8 cellular contexts compared by ENCODE assay signal in genomic region chr18:9683418-9684396, GRCh38. TPM values are rescaled to one million over a fixed set of nuclear protein-coding genes. Genes with fewer than 3 reads are reported as not detected.
DNase-seq lines count a peak whose midpoint lies in the region; ATAC-seq and TF ChIP-seq lines count a peak whose summit lies in the region.

No MANE protein-coding gene starts in this region.

- intact Hi-C loops in IMR-90 (cut with micrococcal nuclease), result loop anchor here (1.0 to 10.0 kb wide), 5 partner anchors 71 to 841 kb away; partner anchors contain the start of gene NAPG
- intact Hi-C loops in transverse colon (cut with DNase I; ENCODE audit: low total_unique reads), result no loop called here

- H2BK15ac ChIP-seq in IMR-90 (ENCODE audit: low read depth, low read length), result peak overlapping the region; percentile 10; the same call in 1 of the 3 replicates

- 0 out of 2 replicates have a peak, but pooled peaks cover 4% of the 10 kb centered on the region for H3K9me1 ChIP-seq in IMR-90 (ENCODE audit: insufficient read depth, low read length)

- ATAC-seq in IMR-90 (ENCODE audit: low read depth) (peak; percentile 78), HG02678 (IDR thresholded peaks at IDR 0.05; ENCODE audit: unreplicated experiment) (no peak)

- POLR2A ChIA-PET in AG04450 (lab: Yijun Ruan, JAX), result interaction anchor here (0.7 kb wide), 1 partner anchor 26 kb away, joined by 3 read pairs; no protein-coding TSS in a partner anchor
- POLR2A ChIA-PET in IMR-90 (lab: Charles Lee; ENCODE audit: unreplicated experiment), result interaction anchor here (0.7 kb wide), 1 partner anchor 219 kb away, joined by 4 read pairs; no protein-coding TSS in a partner anchor

- H3K23ac ChIP-seq in IMR-90 (ENCODE audit: low read depth, low read length), result peak overlapping the region; percentile 17; the same call in 1 of the 2 replicates

- peak overlapping the region; percentile 32; the same call in 1 of the 2 replicates for H2BK120ac ChIP-seq in IMR-90 (ENCODE audit: low read depth, low read length)

- peak overlapping the region; percentile 1; the same call in 1 of the 2 replicates for H3K14ac ChIP-seq in IMR-90 (replicated peaks; ENCODE audit: low read depth, low read length)

- dilution Hi-C loops in IMR-90 (cut with HindIII; ENCODE audit: low sequenced_read_pairs, unreplicated experiment), result no loop called here

- peak; percentile 57 for TF ChIP-seq CTCF in AG04450 (IDR thresholded peaks at IDR 0.05; ENCODE audit: low read depth, low read length)
- peak; percentile 58 for TF ChIP-seq CTCF in IMR-90 (conservative IDR thresholded peaks at IDR 0.05; ENCODE audit: low read depth, low read length)
- TF ChIP-seq CTCF in hepatocyte (IDR thresholded peaks at IDR 0.05; ENCODE audit: poor library complexity), result peak; percentile 42
- TF ChIP-seq CTCF in transverse colon (IDR thresholded peaks at IDR 0.05), result peak in 2 of 5 experiments; percentile 30 to 34

- H3K9ac ChIP-seq in IMR-90 (ENCODE audit: low read depth, low read length) (no peak overlapping the region), adipocyte (ENCODE audit: low read length) (peak overlapping the region; percentile 84)

- no peaks in the 10 kb centered on the region for H3K36me3 ChIP-seq in IMR-90 (ENCODE audit: control insufficient read depth, insufficient read depth, low read length)
- H3K36me3 ChIP-seq in adipocyte (ENCODE audit: control insufficient read depth, insufficient read depth, low read length, severe bottlenecking), result no peaks in the 10 kb centered on the region
- no peaks in the 10 kb centered on the region for H3K36me3 ChIP-seq in hepatocyte (replicated peaks; ENCODE audit: insufficient read depth, low read depth)
- no peaks in the 10 kb centered on the region for H3K36me3 ChIP-seq in transverse colon

- 60% methylated on average over 3 of the region's 9 CpGs; no CpG with 5 or more reads in 1 of the 2 experiments for WGBS in IMR-90 (ENCODE audit: extremely low coverage in 2 of 2, insufficient read length in 1 of 2), 2 experiments
- 75% methylated on average over 9 of the region's 9 CpGs for WGBS in hepatocyte (ENCODE audit: low lambda C conversion rate, missing lambda C conversion rate)
- WGBS in transverse colon (ENCODE audit: low coverage in 1 of 2), 2 donors, result 42 to 66% methylated on average over 2 to 9 of the region's 9 CpGs

- H3K4me3 ChIP-seq in AG04450 (ENCODE audit: low read depth, low read length), result no peak overlapping the region
- H3K4me3 ChIP-seq in IMR-90 (ENCODE audit: insufficient read depth, low read depth, low read length), result no peak overlapping the region
- peak overlapping the region; percentile 70 for H3K4me3 ChIP-seq in adipocyte (ENCODE audit: low read length)
- H3K4me3 ChIP-seq in hepatocyte, result no peak overlapping the region
- H3K4me3 ChIP-seq in transverse colon, result no peak overlapping the region

- H3K4ac ChIP-seq in IMR-90 (ENCODE audit: low read depth, low read length), result peak overlapping the region; percentile 57; the same call in 1 of the 2 replicates

- peak overlapping the region; percentile 69 for H2AFZ ChIP-seq in IMR-90 (replicated peaks; ENCODE audit: low read length, poor library complexity)
- H2AFZ ChIP-seq in hepatocyte, result no peak overlapping the region

- H3K79me1 ChIP-seq in IMR-90 (ENCODE audit: low read depth in 1 of 2, low read length in 2 of 2), result peaks cover 0 to 5% of the 10 kb centered on the region in 2 experiments; a peak in 2 of 4 replicates

- no peak overlapping the region for H4K5ac ChIP-seq in IMR-90 (ENCODE audit: low read depth, low read length)

- no peak overlapping the region for H4K91ac ChIP-seq in IMR-90 (ENCODE audit: insufficient read depth, low read depth, low read length)

- no peak overlapping the region for H3K4me2 ChIP-seq in IMR-90 (ENCODE audit: low read depth, low read length)
- no peak overlapping the region for H3K4me2 ChIP-seq in hepatocyte

- H3K79me2 ChIP-seq in hepatocyte, result no peaks in the 10 kb centered on the region

- no peak overlapping the region for H3K56ac ChIP-seq in IMR-90 (ENCODE audit: extremely low read depth, insufficient read depth, low read length)

- BruUV-seq in IMR-90 (replicated peaks; lab: Mats Ljungman, UMichigan), result no TSS peak

- no peak overlapping the region for H2BK5ac ChIP-seq in IMR-90 (ENCODE audit: low read depth, low read length, poor library complexity, severe bottlenecking)

- TF ChIP-seq POLR2A in IMR-90 (IDR thresholded peaks at IDR 0.05; ENCODE audit: low read depth, low read length), result no peak
- TF ChIP-seq POLR2A in transverse colon (IDR thresholded peaks at IDR 0.05), result no peak

- H3K27me3 ChIP-seq in AG04450 (ENCODE audit: control insufficient read depth, insufficient read depth, low read length), result no peaks in the 10 kb centered on the region
- H3K27me3 ChIP-seq in IMR-90 (ENCODE audit: control insufficient read depth, insufficient read depth, low read length), result no peaks in the 10 kb centered on the region
- H3K27me3 ChIP-seq in adipocyte (replicated peaks; ENCODE audit: control insufficient read depth, insufficient read depth, low read length), result no peaks in the 10 kb centered on the region
- H3K27me3 ChIP-seq in hepatocyte, result no peaks in the 10 kb centered on the region
- H3K27me3 ChIP-seq in transverse colon, result no peaks in the 10 kb centered on the region

- peak overlapping the region; percentile 70 for H2AK9ac ChIP-seq in IMR-90 (replicated peaks; ENCODE audit: low read depth, low read length, poor library complexity)

- in situ Hi-C loops in IMR-90 (cut with MboI; ENCODE audit: low sequenced_read_pairs) (no loop called here), transverse colon (cut with MboI; ENCODE audit: low pct_ligation_motif_present in 1 of 4, low pct_unique_long_range_greater_than_20kb in 1 of 4, low sequenced_read_pairs in 3 of 4) (no loop called here)

- H3K4me1 ChIP-seq in IMR-90 (ENCODE audit: control insufficient read depth, insufficient read depth, low read length), result peaks cover 12% of the 10 kb centered on the region
- peaks cover 25% of the 10 kb centered on the region for H3K4me1 ChIP-seq in adipocyte (ENCODE audit: control insufficient read depth, insufficient read depth, low read length)
- no peaks in the 10 kb centered on the region for H3K4me1 ChIP-seq in hepatocyte (ENCODE audit: insufficient read depth)
- H3K4me1 ChIP-seq in transverse colon, result peaks cover 0 to 16% (median 2%) of the 10 kb centered on the region in 4 donors

- H2BK20ac ChIP-seq in IMR-90 (ENCODE audit: low read depth, low read length), result peak overlapping the region; percentile 2; the same call in 1 of the 2 replicates

- TF ChIP-seq EP300 in transverse colon (IDR thresholded peaks at IDR 0.05; ENCODE audit: low read depth), result no peak

- peak; percentile 75 for TF ChIP-seq RAD21 in IMR-90 (IDR thresholded peaks at IDR 0.05; ENCODE audit: low read length)

- H3K9me2 ChIP-seq in hepatocyte (replicated peaks; ENCODE audit: insufficient read depth), result no peaks in the 10 kb centered on the region

- H4K20me1 ChIP-seq in IMR-90 (ENCODE audit: insufficient read depth, low read length) (no peaks in the 10 kb centered on the region), hepatocyte (ENCODE audit: insufficient read depth, poor library complexity, severe bottlenecking) (no peaks in the 10 kb centered on the region)

- H3K18ac ChIP-seq in IMR-90 (ENCODE audit: low read depth, low read length), result no peak overlapping the region

- H3K9me3 ChIP-seq in AG04450 (ENCODE audit: control insufficient read depth, insufficient read depth, low read length) (peaks cover 2% of the 10 kb centered on the region; the same call in 1 of the 2 replicates), IMR-90 (ENCODE audit: control insufficient read depth, insufficient read depth, low read length) (no peaks in the 10 kb centered on the region), adipocyte (ENCODE audit: control insufficient read depth, low read length) (no peaks in the 10 kb centered on the region), hepatocyte (ENCODE audit: low read depth) (no peaks in the 10 kb centered on the region), transverse colon (no peaks in the 10 kb centered on the region)

- no peak for DNase-seq in AG04450 (ENCODE audit: low read depth, low spot score)
- DNase-seq in IMR-90, result peak; percentile 70
- peak; percentile 79 for DNase-seq in adipocyte (ENCODE audit: low read depth)
- DNase-seq in hepatocyte (ENCODE audit: low spot score), result no peak
- no peak for DNase-seq in transverse colon
- no peak for DNase-seq in NCI-H1105 (lab: John Stamatoyannopoulos, UW)
- no peak for DNase-seq in NCI-H1092 (lab: John Stamatoyannopoulos, UW)

- H2AK5ac ChIP-seq in IMR-90 (ENCODE audit: low read depth, low read length), result peak overlapping the region; percentile 44; the same call in 1 of the 2 replicates

- no peak overlapping the region for H3K27ac ChIP-seq in AG04450 (ENCODE audit: low read depth, low read length)
- no peak overlapping the region; the same call in 1 of the 2 replicates for H3K27ac ChIP-seq in IMR-90 (ENCODE audit: insufficient read depth, low read length)
- H3K27ac ChIP-seq in hepatocyte, result no peak overlapping the region
- peak overlapping the region; percentile 31 to 65 (median 58) for H3K27ac ChIP-seq in transverse colon

- H4K8ac ChIP-seq in IMR-90 (ENCODE audit: low read depth in 2 of 2, low read length in 2 of 2), result peak overlapping the region in 1 of 2 experiments; percentile 32; a peak in 1 of 4 replicates

- CTCF ChIA-PET in AG04450 (lab: Charles Lee), result interaction anchor here (0.6 to 2.2 kb wide), 7 partner anchors 10 to 274 kb away, joined by 3 to 17 read pairs (median 3); no protein-coding TSS in a partner anchor
- CTCF ChIA-PET in IMR-90 (lab: Yijun Ruan, JAX), result interaction anchor here (1.0 to 2.0 kb wide), 5 partner anchors 59 to 275 kb away, joined by 3 to 10 read pairs (median 3); no protein-coding TSS in a partner anchor

TF ChIP-seq in IMR-90, 13 proteins besides CTCF, POLR2A, EP300 and RAD21:
- TF ChIP-seq SMC3 (IDR thresholded peaks at IDR 0.05; ENCODE audit: low read depth, low read length) (peak; percentile 72), USF2 (IDR thresholded peaks at IDR 0.05; ENCODE audit: low read depth, low read length) (peak; percentile 43; the same call in 1 of the 2 replicates), RCOR1 (IDR thresholded peaks at IDR 0.05; ENCODE audit: insufficient replicate concordance, low read length) (no peak)

RNA-seq across cellular contexts. Expression of gene RAB31, which starts 24.4 kb away (rescaled TPM):
- polyA plus RNA-seq in AG04450 (2011; rRNA removed) (34.0 and 43.7 TPM in 2 replicates), IMR-90 (2012; rRNA removed) (12.3 and 13.8 TPM in 2 replicates), hepatocyte (81.8 and 120 TPM in 2 replicates)
- polyA minus RNA-seq in AG04450 (2011; rRNA and poly(A)+ RNA removed), result 29.7 and 35.6 TPM in 2 replicates
- total RNA-seq in IMR-90 (2012; rRNA removed) (26.9 and 28.9 TPM in 2 replicates), hepatocyte (21.0 and 26.0 TPM in 2 replicates), transverse colon (10 to 100 TPM; 13.1 to 18.4 (median 16.9) TPM)
- polyA plus RNA-seq in IMR-90 (2012; cell fraction: cytosol; rRNA removed), result 5.7 and 7.0 TPM in 2 replicates
- polyA plus RNA-seq in IMR-90 (2012; cell fraction: nucleus; rRNA removed; ENCODE audit: low replicate concordance), result 13.4 and 18.7 TPM in 2 replicates

Comparison
In these comparisons a context has a peak if more than half of its experiments do, and no peak if none do; other contexts are left out.
1. DNase-seq: peak in IMR-90 (single experiment) and adipocyte (single experiment); none in AG04450 (single experiment), hepatocyte (single experiment), transverse colon (single experiment), NCI-H1105 (single experiment) and NCI-H1092 (single experiment).
2. H3K27ac ChIP-seq: peak in transverse colon (4 of 4); none in AG04450 (single experiment), IMR-90 (single experiment) and hepatocyte (single experiment).